In the genomic region with DNA sequence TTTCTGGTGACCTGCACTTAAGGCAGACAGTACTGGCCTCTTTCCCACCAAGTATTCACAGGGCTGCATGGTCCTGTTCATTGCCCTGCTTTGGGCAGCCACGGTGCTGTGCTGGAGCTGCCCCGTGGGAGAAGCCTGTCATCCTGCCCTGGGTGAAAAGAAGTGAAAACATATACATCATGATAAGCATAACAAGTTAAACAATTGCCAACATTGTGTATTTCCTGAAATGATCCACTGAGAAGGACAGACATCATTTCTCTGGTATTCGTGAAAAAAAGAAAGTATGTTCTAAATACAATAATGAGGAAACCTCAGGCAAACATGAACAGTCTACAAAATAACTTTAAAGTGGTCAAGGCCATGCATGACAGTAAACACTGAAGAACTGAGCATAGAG, we compare ENCODE assay signal across 17 cellular contexts.
DNase-seq lines count a peak whose midpoint lies in the region; FAIRE-seq and TF ChIP-seq lines count a peak whose summit lies in the region.
"Had no signal": no experiment of that assay in that cellular context is flagged by ENCODE, and none has a peak within 500 bp of the region (broad histone marks: within the 10 kb centered on the region; RNA-seq: fewer than 3 reads in every experiment).

No MANE protein-coding gene starts in this region.

- H3K36me3 ChIP-seq in adipocyte (ENCODE audit: control insufficient read depth, insufficient read depth, low read length, severe bottlenecking) (no peaks in the 10 kb centered on the region), endothelial cell of umbilical vein (ENCODE audit: control insufficient read depth in 2 of 2, extremely low read depth in 1 of 2, insufficient read depth in 2 of 2, low read length in 2 of 2) (no peaks in the 10 kb centered on the region)

- no peaks in the 10 kb centered on the region for H3K9me1 ChIP-seq in endothelial cell of umbilical vein (replicated peaks; ENCODE audit: control insufficient read depth, extremely low read depth, insufficient read depth, low read length)

- peaks cover 35% of the 10 kb centered on the region for H3K4me1 Mint-ChIP-seq in nephron
- H3K4me1 Mint-ChIP-seq in activated naive CD8-positive, alpha-beta T cell treated with anti-CD3 and anti-CD28 coated beads for 36 hours = no peaks in the 10 kb centered on the region
- H3K4me1 Mint-ChIP-seq: CD14-positive monocyte had no signal

- FAIRE-seq in endothelial cell of umbilical vein (lab: Jason Lieb, UNC) = peak; percentile 67
- FAIRE-seq: GM18507, H54 had no signal

- H3K27ac Mint-ChIP-seq in nephron = peak overlapping the region in 2 of 3 experiments; percentile 26 to 93
- H3K27ac Mint-ChIP-seq in activated naive CD8-positive, alpha-beta T cell treated with anti-CD3 and anti-CD28 coated beads for 36 hours = no peak overlapping the region
- H3K27ac Mint-ChIP-seq: CD14-positive monocyte; CD8-positive, alpha-beta T cell had no signal

- TF ChIP-seq CTCF in endothelial cell of umbilical vein (IDR thresholded peaks at IDR 0.05; ENCODE audit: extremely low read depth in 1 of 2, insufficient read depth in 1 of 2, low read depth in 1 of 2, low read length in 2 of 2) = no peak
- TF ChIP-seq CTCF in nephron (IDR thresholded peaks at IDR 0.05; ENCODE audit: unreplicated experiment in 3 of 3) = no peak

- H3K9me3 ChIP-seq in adipocyte (ENCODE audit: control insufficient read depth, low read length) (no peaks in the 10 kb centered on the region), endothelial cell of umbilical vein (replicated peaks; ENCODE audit: control insufficient read depth, insufficient read depth, low read length) (no peaks in the 10 kb centered on the region)
- H3K9me3 ChIP-seq: Caco-2 had no signal

- H3K36me3 Mint-ChIP-seq in nephron (ENCODE audit: low read depth) = no peaks in the 10 kb centered on the region
- H3K36me3 Mint-ChIP-seq in activated naive CD8-positive, alpha-beta T cell treated with anti-CD3 and anti-CD28 coated beads for 36 hours = no peaks in the 10 kb centered on the region
- H3K36me3 Mint-ChIP-seq: CD14-positive monocyte; CD8-positive, alpha-beta T cell had no signal

- peak overlapping the region; percentile 5 for H2AFZ ChIP-seq in endothelial cell of umbilical vein (ENCODE audit: low read depth, low read length)

- peak overlapping the region; percentile 5 for H3K4me2 ChIP-seq in endothelial cell of umbilical vein (ENCODE audit: insufficient read depth, low read length)

- H3K9me3 Mint-ChIP-seq in nephron = no peaks in the 10 kb centered on the region
- no peaks in the 10 kb centered on the region for H3K9me3 Mint-ChIP-seq in activated naive CD8-positive, alpha-beta T cell treated with anti-CD3 and anti-CD28 coated beads for 36 hours
- H3K9me3 Mint-ChIP-seq: CD8-positive, alpha-beta T cell had no signal

- no peaks in the 10 kb centered on the region for H3K79me2 ChIP-seq in endothelial cell of umbilical vein (ENCODE audit: control insufficient read depth, insufficient read depth, low read length)

- H3K9ac ChIP-seq in adipocyte (ENCODE audit: low read length) = no peak overlapping the region
- H3K9ac ChIP-seq in endothelial cell of umbilical vein (replicated peaks; ENCODE audit: extremely low read depth, insufficient read depth, low read length) = no peak overlapping the region
- H3K9ac ChIP-seq: GM23248 had no signal

- DNase-seq in COLO829 (ENCODE audit: low spot score) = peak; percentile 17
- DNase-seq in adipocyte (ENCODE audit: low read depth) = peak; percentile 53
- DNase-seq in endothelial cell of umbilical vein (ENCODE audit: low read depth, low spot score) = peak; percentile 69
- no peak for DNase-seq in activated naive CD8-positive, alpha-beta T cell treated with anti-CD3 and anti-CD28 coated beads for 36 hours
- no peak for DNase-seq in medulla oblongata (ENCODE audit: extremely low spot score)
- DNase-seq in activated effector memory CD4-positive, alpha-beta T cell treated with anti-CD3 and anti-CD28 coated beads, Interleukin-2, amount 50 U/mL, for 16 hours = no peak
- DNase-seq in activated effector memory CD4-positive, alpha-beta T cell treated with Interleukin-2 at 50 U/mL for 16 hours = no peak
- DNase-seq: Caco-2; CD8-positive, alpha-beta T cell; GF-D8 had no signal

- peaks cover 50% of the 10 kb centered on the region for H3K4me1 ChIP-seq in adipocyte (ENCODE audit: control insufficient read depth, insufficient read depth, low read length)
- H3K4me1 ChIP-seq in endothelial cell of umbilical vein (ENCODE audit: control insufficient read depth, extremely low read depth, insufficient read depth, low read length) = peaks cover 9% of the 10 kb centered on the region

- H3K27ac ChIP-seq in endothelial cell of umbilical vein (ENCODE audit: insufficient read depth, low read depth, low read length) = no peak overlapping the region
- H3K27ac ChIP-seq: 22Rv1, HL-60 had no signal

- no peak overlapping the region for H3K4me3 Mint-ChIP-seq in nephron
- no peak overlapping the region for H3K4me3 Mint-ChIP-seq in activated naive CD8-positive, alpha-beta T cell treated with anti-CD3 and anti-CD28 coated beads for 36 hours
- H3K4me3 Mint-ChIP-seq: CD14-positive monocyte; CD8-positive, alpha-beta T cell had no signal

- no TSS peak for BruUV-seq in endothelial cell of umbilical vein (replicated peaks; lab: Mats Ljungman, UMichigan)

- dilution Hi-C loops in endothelial cell of umbilical vein (cut with MboI; ENCODE audit: extremely low pct_ligation_motif_present, low sequenced_read_pairs) = no loop called here

- CTCF ChIA-PET in endothelial cell of umbilical vein (lab: Charles Lee) = interaction anchor here (2.1 kb wide), 1 partner anchor 9 kb away, joined by 19 read pairs; no protein-coding TSS in a partner anchor

- no peaks in the 10 kb centered on the region for H4K20me1 ChIP-seq in endothelial cell of umbilical vein (replicated peaks; ENCODE audit: control insufficient read depth, extremely low read depth, insufficient read depth, low read length)

- POLR2A ChIA-PET in endothelial cell of umbilical vein (lab: Charles Lee) = no interaction called here

- intact Hi-C loops in endothelial cell of umbilical vein (cut with micrococcal nuclease) = no loop called here

- no peak for TF ChIP-seq POLR2A in endothelial cell of umbilical vein (IDR thresholded peaks at IDR 0.05; ENCODE audit: low read depth, low read length)

- H3K27me3 Mint-ChIP-seq in nephron (ENCODE audit: low read depth) = no peaks in the 10 kb centered on the region
- H3K27me3 Mint-ChIP-seq in activated naive CD8-positive, alpha-beta T cell treated with anti-CD3 and anti-CD28 coated beads for 36 hours = no peaks in the 10 kb centered on the region

- no peak overlapping the region for H3K4me3 ChIP-seq in adipocyte (ENCODE audit: low read length)
- no peak overlapping the region for H3K4me3 ChIP-seq in endothelial cell of umbilical vein (replicated peaks in 1 of 3; ENCODE audit: insufficient read depth in 1 of 3, low read depth in 1 of 3, low read length in 3 of 3)
- H3K4me3 ChIP-seq: GM23248 had no signal

- H3K27me3 ChIP-seq in adipocyte (replicated peaks; ENCODE audit: control insufficient read depth, insufficient read depth, low read length) = no peaks in the 10 kb centered on the region
- no peaks in the 10 kb centered on the region for H3K27me3 ChIP-seq in endothelial cell of umbilical vein (ENCODE audit: control insufficient read depth in 2 of 2, insufficient read depth in 2 of 2, low read length in 2 of 2)

TF ChIP-seq in endothelial cell of umbilical vein, 7 proteins besides CTCF, POLR2A, EP300 and RAD21:
- TF ChIP-seq, protein P1, sequence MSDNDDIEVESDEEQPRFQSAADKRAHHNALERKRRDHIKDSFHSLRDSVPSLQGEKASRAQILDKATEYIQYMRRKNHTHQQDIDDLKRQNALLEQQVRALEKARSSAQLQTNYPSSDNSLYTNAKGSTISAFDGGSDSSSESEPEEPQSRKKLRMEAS (IDR thresholded peaks at IDR 0.05; ENCODE audit: insufficient read depth, insufficient read length) = no peak
- TF ChIP-seq GATA2 (IDR thresholded peaks at IDR 0.05; ENCODE audit: insufficient read depth, insufficient read length, low read depth, low read length) (no peak), FOS (IDR thresholded peaks at IDR 0.05; ENCODE audit: borderline replicate concordance, insufficient read depth, low read length) (no peak), EZH2 (IDR thresholded peaks at IDR 0.05; ENCODE audit: borderline replicate concordance, low read depth, low read length, severe bottlenecking) (no peak), JUN (IDR thresholded peaks at IDR 0.05; ENCODE audit: borderline replicate concordance, insufficient read depth, insufficient read length, low read depth) (no peak), POLR2AphosphoS5 (IDR thresholded peaks at IDR 0.05; ENCODE audit: insufficient read depth, low read depth, low read length) (no peak), MYC (IDR thresholded peaks at IDR 0.05; ENCODE audit: low read depth, low read length) (no peak)

Comparison
In these comparisons a context has a peak if more than half of its experiments do, and no peak if none do; other contexts are left out.
1. DNase-seq: peak in COLO829 (single experiment), adipocyte (single experiment) and endothelial cell of umbilical vein (single experiment); none in activated naive CD8-positive, alpha-beta T cell treated with anti-CD3 and anti-CD28 coated beads for 36 hours (single experiment), medulla oblongata (single experiment), activated effector memory CD4-positive, alpha-beta T cell treated with anti-CD3 and anti-CD28 coated beads, Interleukin-2, amount 50 U/mL, for 16 hours (single experiment) and activated effector memory CD4-positive, alpha-beta T cell treated with Interleukin-2 at 50 U/mL for 16 hours (single experiment).